ENCODE assay signal across 1 cellular context in the genomic region with DNA sequence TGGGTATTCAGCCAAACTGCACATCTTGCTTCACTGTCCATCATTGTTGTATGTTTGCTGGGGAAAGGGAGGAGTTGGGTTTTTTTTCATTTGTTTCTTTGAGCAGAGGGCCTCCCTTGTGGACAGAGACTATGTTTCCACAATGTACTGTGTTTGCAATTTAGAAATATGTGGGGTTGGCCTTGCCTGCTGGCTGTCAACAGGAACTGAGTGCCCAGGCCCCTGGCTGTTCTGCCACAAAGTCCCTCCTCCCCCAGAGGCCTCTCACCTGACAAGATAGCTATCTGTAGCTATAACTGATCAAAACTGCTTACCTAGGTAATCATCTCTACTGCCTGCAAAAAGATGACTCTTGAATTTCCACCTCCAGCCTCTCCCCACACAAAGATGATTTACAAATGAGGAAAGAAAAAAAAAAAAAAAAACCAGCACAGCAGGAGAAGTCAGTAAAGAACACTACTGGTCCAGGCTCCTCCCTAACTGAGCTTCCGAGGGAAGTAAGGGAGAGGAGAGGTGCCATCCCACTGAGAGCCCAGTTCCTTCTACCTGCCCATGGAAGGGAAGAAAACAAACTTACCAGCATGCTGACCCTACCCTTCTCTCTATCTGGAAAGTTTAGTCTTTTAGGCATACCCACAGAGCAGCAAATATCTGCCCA.
TF ChIP-seq lines count a peak whose summit lies in the region.

No MANE protein-coding gene starts in this region.

TF ChIP-seq in HepG2, 621 proteins besides CTCF, POLR2A, EP300 and RAD21 (continued from another document and continues in another):
- TF ChIP-seq, protein P1, sequence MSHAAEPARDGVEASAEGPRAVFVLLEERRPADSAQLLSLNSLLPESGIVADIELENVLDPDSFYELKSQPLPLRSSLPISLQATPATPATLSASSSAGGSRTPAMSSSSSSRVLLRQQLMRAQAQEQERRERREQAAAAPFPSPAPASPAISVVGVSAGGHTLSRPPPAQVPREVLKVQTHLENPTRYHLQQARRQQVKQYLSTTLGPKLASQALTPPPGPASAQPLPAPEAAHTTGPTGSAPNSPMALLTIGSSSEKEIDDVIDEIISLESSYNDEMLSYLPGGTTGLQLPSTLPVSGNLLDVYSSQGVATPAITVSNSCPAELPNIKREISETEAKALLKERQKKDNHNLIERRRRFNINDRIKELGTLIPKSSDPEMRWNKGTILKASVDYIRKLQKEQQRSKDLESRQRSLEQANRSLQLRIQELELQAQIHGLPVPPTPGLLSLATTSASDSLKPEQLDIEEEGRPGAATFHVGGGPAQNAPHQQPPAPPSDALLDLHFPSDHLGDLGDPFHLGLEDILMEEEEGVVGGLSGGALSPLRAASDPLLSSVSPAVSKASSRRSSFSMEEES (CRISPR knock-in tag; IDR thresholded peaks at IDR 0.05) = peak; percentile 59
- TF ChIP-seq SOX5 (CRISPR knock-in tag; IDR thresholded peaks at IDR 0.05; ENCODE audit: borderline replicate concordance) (peak; percentile 90), ARNTL (CRISPR knock-in tag; IDR thresholded peaks at IDR 0.05) (no peak), ERF (CRISPR knock-in tag; IDR thresholded peaks at IDR 0.05) (peak; percentile 67; the same call in 1 of the 2 replicates), ZNF326 (CRISPR knock-in tag; IDR thresholded peaks at IDR 0.05; ENCODE audit: borderline replicate concordance) (no peak), MXD4 (CRISPR knock-in tag; IDR thresholded peaks at IDR 0.05) (peak; percentile 48; the same call in 1 of the 2 replicates), NAIF1 (CRISPR knock-in tag; IDR thresholded peaks at IDR 0.05; ENCODE audit: borderline replicate concordance) (no peak), ZEB1 (IDR thresholded peaks at IDR 0.05; ENCODE audit: insufficient replicate concordance, low read depth) (peak; percentile 75), ZNF317 (CRISPR knock-in tag; IDR thresholded peaks at IDR 0.05) (no peak), ZNF235 (CRISPR knock-in tag; IDR thresholded peaks at IDR 0.05; ENCODE audit: borderline replicate concordance) (no peak), NCOA2 (CRISPR knock-in tag; IDR thresholded peaks at IDR 0.05) (peak; percentile 83), ZNF343 (CRISPR knock-in tag; IDR thresholded peaks at IDR 0.05) (no peak), MAZ (IDR thresholded peaks at IDR 0.05; ENCODE audit: borderline replicate concordance, low read depth, low read length) (no peak), MAZ (CRISPR knock-in tag; IDR thresholded peaks at IDR 0.05; ENCODE audit: low read depth) (0 out of 2 replicates have a peak, but pooled peaks have one; percentile 59), ZFP36L2 (CRISPR knock-in tag; IDR thresholded peaks at IDR 0.05) (no peak), KAT2B (IDR thresholded peaks at IDR 0.05; ENCODE audit: borderline replicate concordance, low read depth, low read length) (no peak), ZNF20 (CRISPR knock-in tag; IDR thresholded peaks at IDR 0.05) (no peak), YEATS4 (CRISPR knock-in tag; IDR thresholded peaks at IDR 0.05; ENCODE audit: borderline replicate concordance) (peak; percentile 26; the same call in 1 of the 2 replicates), MEIS2 (CRISPR knock-in tag; IDR thresholded peaks at IDR 0.05) (peak; percentile 80), CBX2 (IDR thresholded peaks at IDR 0.05; ENCODE audit: low read depth, low read length) (no peak), CBX2 (CRISPR knock-in tag; IDR thresholded peaks at IDR 0.05; ENCODE audit: low read depth) (no peak), HMG20A (CRISPR knock-in tag; IDR thresholded peaks at IDR 0.05; ENCODE audit: borderline replicate concordance) (peak; percentile 58; the same call in 1 of the 2 replicates), SMYD3 (CRISPR knock-in tag; IDR thresholded peaks at IDR 0.05) (no peak), FOXJ3 (CRISPR knock-in tag; IDR thresholded peaks at IDR 0.05; ENCODE audit: borderline replicate concordance) (peak; percentile 85; the same call in 1 of the 2 replicates), ZNF354B (CRISPR knock-in tag; IDR thresholded peaks at IDR 0.05) (no peak), RFXANK (CRISPR knock-in tag; IDR thresholded peaks at IDR 0.05) (no peak), MAFK (conservative IDR thresholded peaks at IDR 0.05 in 1 of 2, IDR thresholded peaks at IDR 0.05 in 1 of 2; ENCODE audit: low read length in 2 of 2) (peak in 1 of 2 experiments; percentile 42; a peak in 3 of 4 replicates), FOXK1 (CRISPR knock-in tag; IDR thresholded peaks at IDR 0.05; ENCODE audit: borderline replicate concordance, low read depth) (peak; percentile 76; the same call in 1 of the 2 replicates), RFX5 (IDR thresholded peaks at IDR 0.05; ENCODE audit: low read depth, low read length) (no peak), NFYC (CRISPR knock-in tag; IDR thresholded peaks at IDR 0.05) (no peak), ZNF614 (CRISPR knock-in tag; IDR thresholded peaks at IDR 0.05; ENCODE audit: borderline replicate concordance) (peak; percentile 65; the same call in 1 of the 2 replicates), PHF20 (CRISPR knock-in tag; IDR thresholded peaks at IDR 0.05) (no peak), MIER3 (CRISPR knock-in tag; IDR thresholded peaks at IDR 0.05; ENCODE audit: borderline replicate concordance) (peak; percentile 61; the same call in 1 of the 2 replicates), NR2F6 (IDR thresholded peaks at IDR 0.05) (peak; percentile 57), NR2F6 (CRISPR knock-in tag; IDR thresholded peaks at IDR 0.05) (peak; percentile 55; the same call in 1 of the 2 replicates), FOSL2 (CRISPR knock-in tag; IDR thresholded peaks at IDR 0.05) (peak; percentile 59), KDM5B (CRISPR knock-in tag; IDR thresholded peaks at IDR 0.05; ENCODE audit: borderline replicate concordance) (no peak), IRF2 (CRISPR knock-in tag; IDR thresholded peaks at IDR 0.05) (peak; percentile 60), PRPF4 (IDR thresholded peaks at IDR 0.05; ENCODE audit: low read depth, low read length, poor library complexity, severe bottlenecking) (no peak)
- TF ChIP-seq, protein P2, sequence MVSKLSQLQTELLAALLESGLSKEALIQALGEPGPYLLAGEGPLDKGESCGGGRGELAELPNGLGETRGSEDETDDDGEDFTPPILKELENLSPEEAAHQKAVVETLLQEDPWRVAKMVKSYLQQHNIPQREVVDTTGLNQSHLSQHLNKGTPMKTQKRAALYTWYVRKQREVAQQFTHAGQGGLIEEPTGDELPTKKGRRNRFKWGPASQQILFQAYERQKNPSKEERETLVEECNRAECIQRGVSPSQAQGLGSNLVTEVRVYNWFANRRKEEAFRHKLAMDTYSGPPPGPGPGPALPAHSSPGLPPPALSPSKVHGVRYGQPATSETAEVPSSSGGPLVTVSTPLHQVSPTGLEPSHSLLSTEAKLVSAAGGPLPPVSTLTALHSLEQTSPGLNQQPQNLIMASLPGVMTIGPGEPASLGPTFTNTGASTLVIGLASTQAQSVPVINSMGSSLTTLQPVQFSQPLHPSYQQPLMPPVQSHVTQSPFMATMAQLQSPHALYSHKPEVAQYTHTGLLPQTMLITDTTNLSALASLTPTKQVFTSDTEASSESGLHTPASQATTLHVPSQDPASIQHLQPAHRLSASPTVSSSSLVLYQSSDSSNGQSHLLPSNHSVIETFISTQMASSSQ (IDR thresholded peaks at IDR 0.05; ENCODE audit: low read depth) = 0 out of 2 replicates have a peak, but pooled peaks have one; percentile 33
- TF ChIP-seq, protein P2 (CRISPR knock-in tag; IDR thresholded peaks at IDR 0.05; ENCODE audit: borderline replicate concordance) = no peak
- TF ChIP-seq, protein P3, sequence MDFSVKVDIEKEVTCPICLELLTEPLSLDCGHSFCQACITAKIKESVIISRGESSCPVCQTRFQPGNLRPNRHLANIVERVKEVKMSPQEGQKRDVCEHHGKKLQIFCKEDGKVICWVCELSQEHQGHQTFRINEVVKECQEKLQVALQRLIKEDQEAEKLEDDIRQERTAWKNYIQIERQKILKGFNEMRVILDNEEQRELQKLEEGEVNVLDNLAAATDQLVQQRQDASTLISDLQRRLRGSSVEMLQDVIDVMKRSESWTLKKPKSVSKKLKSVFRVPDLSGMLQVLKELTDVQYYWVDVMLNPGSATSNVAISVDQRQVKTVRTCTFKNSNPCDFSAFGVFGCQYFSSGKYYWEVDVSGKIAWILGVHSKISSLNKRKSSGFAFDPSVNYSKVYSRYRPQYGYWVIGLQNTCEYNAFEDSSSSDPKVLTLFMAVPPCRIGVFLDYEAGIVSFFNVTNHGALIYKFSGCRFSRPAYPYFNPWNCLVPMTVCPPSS (IDR thresholded peaks at IDR 0.05) = no peak
- TF ChIP-seq, protein P4, sequence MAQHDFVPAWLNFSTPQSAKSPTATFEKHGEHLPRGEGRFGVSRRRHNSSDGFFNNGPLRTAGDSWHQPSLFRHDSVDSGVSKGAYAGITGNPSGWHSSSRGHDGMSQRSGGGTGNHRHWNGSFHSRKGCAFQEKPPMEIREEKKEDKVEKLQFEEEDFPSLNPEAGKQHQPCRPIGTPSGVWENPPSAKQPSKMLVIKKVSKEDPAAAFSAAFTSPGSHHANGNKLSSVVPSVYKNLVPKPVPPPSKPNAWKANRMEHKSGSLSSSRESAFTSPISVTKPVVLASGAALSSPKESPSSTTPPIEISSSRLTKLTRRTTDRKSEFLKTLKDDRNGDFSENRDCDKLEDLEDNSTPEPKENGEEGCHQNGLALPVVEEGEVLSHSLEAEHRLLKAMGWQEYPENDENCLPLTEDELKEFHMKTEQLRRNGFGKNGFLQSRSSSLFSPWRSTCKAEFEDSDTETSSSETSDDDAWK (CRISPR knock-in tag; IDR thresholded peaks at IDR 0.05) = no peak
- TF ChIP-seq, protein P5, sequence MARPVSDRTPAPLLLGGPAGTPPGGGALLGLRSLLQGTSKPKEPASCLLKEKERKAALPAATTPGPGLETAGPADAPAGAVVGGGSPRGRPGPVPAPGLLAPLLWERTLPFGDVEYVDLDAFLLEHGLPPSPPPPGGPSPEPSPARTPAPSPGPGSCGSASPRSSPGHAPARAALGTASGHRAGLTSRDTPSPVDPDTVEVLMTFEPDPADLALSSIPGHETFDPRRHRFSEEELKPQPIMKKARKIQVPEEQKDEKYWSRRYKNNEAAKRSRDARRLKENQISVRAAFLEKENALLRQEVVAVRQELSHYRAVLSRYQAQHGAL (CRISPR knock-in tag; IDR thresholded peaks at IDR 0.05; ENCODE audit: not compliant biosample characterization) = no peak
- TF ChIP-seq, protein P6, sequence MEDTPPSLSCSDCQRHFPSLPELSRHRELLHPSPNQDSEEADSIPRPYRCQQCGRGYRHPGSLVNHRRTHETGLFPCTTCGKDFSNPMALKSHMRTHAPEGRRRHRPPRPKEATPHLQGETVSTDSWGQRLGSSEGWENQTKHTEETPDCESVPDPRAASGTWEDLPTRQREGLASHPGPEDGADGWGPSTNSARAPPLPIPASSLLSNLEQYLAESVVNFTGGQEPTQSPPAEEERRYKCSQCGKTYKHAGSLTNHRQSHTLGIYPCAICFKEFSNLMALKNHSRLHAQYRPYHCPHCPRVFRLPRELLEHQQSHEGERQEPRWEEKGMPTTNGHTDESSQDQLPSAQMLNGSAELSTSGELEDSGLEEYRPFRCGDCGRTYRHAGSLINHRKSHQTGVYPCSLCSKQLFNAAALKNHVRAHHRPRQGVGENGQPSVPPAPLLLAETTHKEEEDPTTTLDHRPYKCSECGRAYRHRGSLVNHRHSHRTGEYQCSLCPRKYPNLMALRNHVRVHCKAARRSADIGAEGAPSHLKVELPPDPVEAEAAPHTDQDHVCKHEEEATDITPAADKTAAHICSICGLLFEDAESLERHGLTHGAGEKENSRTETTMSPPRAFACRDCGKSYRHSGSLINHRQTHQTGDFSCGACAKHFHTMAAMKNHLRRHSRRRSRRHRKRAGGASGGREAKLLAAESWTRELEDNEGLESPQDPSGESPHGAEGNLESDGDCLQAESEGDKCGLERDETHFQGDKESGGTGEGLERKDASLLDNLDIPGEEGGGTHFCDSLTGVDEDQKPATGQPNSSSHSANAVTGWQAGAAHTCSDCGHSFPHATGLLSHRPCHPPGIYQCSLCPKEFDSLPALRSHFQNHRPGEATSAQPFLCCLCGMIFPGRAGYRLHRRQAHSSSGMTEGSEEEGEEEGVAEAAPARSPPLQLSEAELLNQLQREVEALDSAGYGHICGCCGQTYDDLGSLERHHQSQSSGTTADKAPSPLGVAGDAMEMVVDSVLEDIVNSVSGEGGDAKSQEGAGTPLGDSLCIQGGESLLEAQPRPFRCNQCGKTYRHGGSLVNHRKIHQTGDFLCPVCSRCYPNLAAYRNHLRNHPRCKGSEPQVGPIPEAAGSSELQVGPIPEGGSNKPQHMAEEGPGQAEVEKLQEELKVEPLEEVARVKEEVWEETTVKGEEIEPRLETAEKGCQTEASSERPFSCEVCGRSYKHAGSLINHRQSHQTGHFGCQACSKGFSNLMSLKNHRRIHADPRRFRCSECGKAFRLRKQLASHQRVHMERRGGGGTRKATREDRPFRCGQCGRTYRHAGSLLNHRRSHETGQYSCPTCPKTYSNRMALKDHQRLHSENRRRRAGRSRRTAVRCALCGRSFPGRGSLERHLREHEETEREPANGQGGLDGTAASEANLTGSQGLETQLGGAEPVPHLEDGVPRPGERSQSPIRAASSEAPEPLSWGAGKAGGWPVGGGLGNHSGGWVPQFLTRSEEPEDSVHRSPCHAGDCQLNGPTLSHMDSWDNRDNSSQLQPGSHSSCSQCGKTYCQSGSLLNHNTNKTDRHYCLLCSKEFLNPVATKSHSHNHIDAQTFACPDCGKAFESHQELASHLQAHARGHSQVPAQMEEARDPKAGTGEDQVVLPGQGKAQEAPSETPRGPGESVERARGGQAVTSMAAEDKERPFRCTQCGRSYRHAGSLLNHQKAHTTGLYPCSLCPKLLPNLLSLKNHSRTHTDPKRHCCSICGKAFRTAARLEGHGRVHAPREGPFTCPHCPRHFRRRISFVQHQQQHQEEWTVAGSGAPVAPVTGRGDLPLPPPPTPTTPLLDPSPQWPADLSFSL (CRISPR knock-in tag; IDR thresholded peaks at IDR 0.05) = no peak
- TF ChIP-seq, protein P7, sequence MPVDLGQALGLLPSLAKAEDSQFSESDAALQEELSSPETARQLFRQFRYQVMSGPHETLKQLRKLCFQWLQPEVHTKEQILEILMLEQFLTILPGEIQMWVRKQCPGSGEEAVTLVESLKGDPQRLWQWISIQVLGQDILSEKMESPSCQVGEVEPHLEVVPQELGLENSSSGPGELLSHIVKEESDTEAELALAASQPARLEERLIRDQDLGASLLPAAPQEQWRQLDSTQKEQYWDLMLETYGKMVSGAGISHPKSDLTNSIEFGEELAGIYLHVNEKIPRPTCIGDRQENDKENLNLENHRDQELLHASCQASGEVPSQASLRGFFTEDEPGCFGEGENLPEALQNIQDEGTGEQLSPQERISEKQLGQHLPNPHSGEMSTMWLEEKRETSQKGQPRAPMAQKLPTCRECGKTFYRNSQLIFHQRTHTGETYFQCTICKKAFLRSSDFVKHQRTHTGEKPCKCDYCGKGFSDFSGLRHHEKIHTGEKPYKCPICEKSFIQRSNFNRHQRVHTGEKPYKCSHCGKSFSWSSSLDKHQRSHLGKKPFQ (CRISPR knock-in tag; IDR thresholded peaks at IDR 0.05; ENCODE audit: insufficient replicate concordance) = no peak
